ENCODE assay signal across 21 cellular contexts in the genomic region with DNA sequence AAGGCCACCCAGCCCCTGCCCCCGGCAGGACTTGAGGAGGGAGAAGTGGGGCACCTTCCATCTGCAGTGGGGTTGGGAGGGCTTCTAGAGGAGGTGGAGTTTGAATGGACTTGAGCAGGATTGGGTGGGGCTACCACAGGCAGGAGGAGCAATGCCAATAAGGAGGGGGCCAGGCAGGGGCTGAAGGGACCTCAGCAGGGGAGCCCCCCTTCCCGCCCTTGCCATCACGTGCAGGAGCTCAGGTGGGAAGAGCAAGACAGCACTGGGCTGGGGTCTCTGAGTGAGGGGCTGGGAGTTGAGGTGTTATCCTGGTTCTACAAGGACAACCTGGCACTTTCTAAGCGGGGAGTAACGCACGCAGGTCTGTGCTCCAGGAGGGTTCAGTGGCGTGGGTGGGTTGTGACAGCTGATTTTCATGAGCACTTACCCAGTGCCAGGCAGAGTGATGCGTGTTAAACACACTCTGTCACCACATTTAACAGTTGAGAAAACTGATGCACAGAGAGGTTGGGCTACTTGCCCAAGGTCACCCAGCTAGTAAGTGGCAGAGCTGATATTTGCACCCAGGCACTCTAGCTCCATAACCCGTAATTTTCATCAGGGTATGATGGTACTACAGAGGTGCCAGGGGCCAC. TPM values are rescaled to one million over a fixed set of nuclear protein-coding genes. Genes with fewer than 3 reads are reported as not detected.
DNase-seq lines count a peak whose midpoint lies in the region; ATAC-seq and TF ChIP-seq lines count a peak whose summit lies in the region.
"Had no signal": no experiment of that assay in that cellular context is flagged by ENCODE, and none has a peak within 500 bp of the region (broad histone marks: within the 10 kb centered on the region; RNA-seq: fewer than 3 reads in every experiment).

No MANE protein-coding gene starts in this region.

- H3K27ac Mint-ChIP-seq in endodermal cell (peak overlapping the region; percentile 19), neural progenitor cell (no peak overlapping the region)
- H3K27ac Mint-ChIP-seq: CD14-positive monocyte had no signal

- DNase-seq in left ventricle myocardium inferior (peak; percentile 5), left cardiac atrium (no peak), endodermal cell (no peak), neural progenitor cell (ENCODE audit: low spot score) (no peak), A172 (ENCODE audit: low spot score) (no peak), RWPE1 (ENCODE audit: low spot score) (no peak)
- DNase-seq: DMS 273 treated with DMSO at 0.1 percent for 48 hours, GDM1, HCEC 1CT, MV-4-11, NCI-H1417 treated with DMSO at 0.1 percent for 48 hours, NCI-H2081, NCI-H510A, NCI-H82, PC-3 had no signal

- no peaks in the 10 kb centered on the region for H3K4me1 Mint-ChIP-seq in endodermal cell
- H3K4me1 Mint-ChIP-seq in neural progenitor cell: peaks cover 18% of the 10 kb centered on the region

- WGBS in endodermal cell (ENCODE audit: insufficient coverage in 1 of 2, insufficient read length in 1 of 2), 2 experiments: 78 to 86% methylated on average over 6 to 9 of the region's 9 CpGs

- H3K9ac ChIP-seq in endodermal cell (ENCODE audit: extremely low read depth, low read length, poor library complexity, severe bottlenecking) (no peak overlapping the region), neural progenitor cell (no peak overlapping the region)

- H3K79me2 ChIP-seq in neural progenitor cell (ENCODE audit: low read depth): no peaks in the 10 kb centered on the region

- peaks cover 8% of the 10 kb centered on the region for H3K4me1 ChIP-seq in left ventricle myocardium inferior
- no peaks in the 10 kb centered on the region for H3K4me1 ChIP-seq in endodermal cell (ENCODE audit: control insufficient read depth, insufficient read depth, low read length)
- H3K4me1 ChIP-seq in neural progenitor cell: peaks cover 16% of the 10 kb centered on the region

- ATAC-seq in left cardiac atrium (no peak), GM21576 (IDR thresholded peaks at IDR 0.05; ENCODE audit: unreplicated experiment) (no peak)
- ATAC-seq: GM12878, PC-3 had no signal

- CTCF ChIA-PET in RWPE1 (lab: Yijun Ruan, JAX): no interaction called here

- peaks cover 2% of the 10 kb centered on the region for H3K9me3 ChIP-seq in left ventricle myocardium inferior (replicated peaks)
- H3K9me3 ChIP-seq in endodermal cell (ENCODE audit: control insufficient read depth, low read length): no peaks in the 10 kb centered on the region
- no peaks in the 10 kb centered on the region for H3K9me3 ChIP-seq in neural progenitor cell (ENCODE audit: low read depth)

- H3K4me3 Mint-ChIP-seq in endodermal cell: no peak overlapping the region
- peak overlapping the region; percentile 10 for H3K4me3 Mint-ChIP-seq in neural progenitor cell
- H3K4me3 Mint-ChIP-seq: CD14-positive monocyte had no signal

- H3K27me3 ChIP-seq in left ventricle myocardium inferior (ENCODE audit: low read depth) (peaks cover 23% of the 10 kb centered on the region), endodermal cell (ENCODE audit: control insufficient read depth, insufficient read depth, low read length, poor library complexity, severe bottlenecking) (peaks cover 7% of the 10 kb centered on the region), neural progenitor cell (peaks cover 4% of the 10 kb centered on the region)

- H3K9me3 Mint-ChIP-seq in endodermal cell (no peaks in the 10 kb centered on the region), neural progenitor cell (no peaks in the 10 kb centered on the region)

- H3K36me3 Mint-ChIP-seq in endodermal cell (ENCODE audit: low read depth) (no peaks in the 10 kb centered on the region), neural progenitor cell (no peaks in the 10 kb centered on the region)
- H3K36me3 Mint-ChIP-seq: CD14-positive monocyte had no signal

- no peak overlapping the region for H3K4me3 ChIP-seq in left ventricle myocardium inferior
- H3K4me3 ChIP-seq in endodermal cell (ENCODE audit: low read length): no peak overlapping the region
- H3K4me3 ChIP-seq in neural progenitor cell: no peak overlapping the region
- H3K4me3 ChIP-seq: GM12878, SK-N-MC had no signal

- no peak overlapping the region for H3K27ac ChIP-seq in left ventricle myocardium inferior (replicated peaks)
- no peak overlapping the region for H3K27ac ChIP-seq in endodermal cell (ENCODE audit: low read depth, low read length)
- no peak overlapping the region for H3K27ac ChIP-seq in neural progenitor cell
- no peak overlapping the region for H3K27ac ChIP-seq in RWPE1
- H3K27ac ChIP-seq: SK-N-MC had no signal

- POLR2A ChIA-PET in RWPE1 (lab: Yijun Ruan, JAX; ENCODE audit: low non-redundant PET): no interaction called here

- TF ChIP-seq CTCF in left ventricle myocardium inferior (IDR thresholded peaks at IDR 0.05; ENCODE audit: borderline replicate concordance) (no peak), endodermal cell (conservative IDR thresholded peaks at IDR 0.05) (no peak), neural progenitor cell (IDR thresholded peaks at IDR 0.05) (no peak), RWPE1 (conservative IDR thresholded peaks at IDR 0.05; ENCODE audit: low read depth) (no peak)

- peaks cover 2% of the 10 kb centered on the region for H3F3A ChIP-seq in neural progenitor cell (ENCODE audit: low read depth)

- intact Hi-C loops in left ventricle myocardium inferior (cut with micrococcal nuclease): no loop called here
- intact Hi-C loops in left cardiac atrium (cut with DNase I): no loop called here

- no peaks in the 10 kb centered on the region for H4K20me1 ChIP-seq in neural progenitor cell (ENCODE audit: low read depth)

- H3K27me3 Mint-ChIP-seq in endodermal cell (ENCODE audit: insufficient read depth): peaks cover 20% of the 10 kb centered on the region
- peaks cover 10% of the 10 kb centered on the region for H3K27me3 Mint-ChIP-seq in neural progenitor cell (ENCODE audit: insufficient read depth, low read depth)

- H2AFZ ChIP-seq in neural progenitor cell (replicated peaks): no peak overlapping the region

- H3K36me3 ChIP-seq in left ventricle myocardium inferior (no peaks in the 10 kb centered on the region), endodermal cell (ENCODE audit: control insufficient read depth, insufficient read depth, low read length) (no peaks in the 10 kb centered on the region), neural progenitor cell (no peaks in the 10 kb centered on the region)

- H3K4me2 ChIP-seq in neural progenitor cell: no peak overlapping the region

RNA-seq across cellular contexts. Expression of gene CHRND, which starts 4.8 kb away (rescaled TPM):
- total RNA-seq in left ventricle myocardium inferior (not detected), left cardiac atrium (under 1 TPM in 1 of 2 donors, not detected in 1; 0.35 TPM), endodermal cell (under 1 TPM in 1 of 2 donors, not detected in 1; 0.11 TPM), neural progenitor cell (ENCODE audit: low replicate concordance) (0.19 TPM in 1 of 2 replicates, not detected in the other)
- 1.2 TPM for polyA plus RNA-seq in endodermal cell (2013, experiment 1 of 2)
- 0.70 TPM for polyA plus RNA-seq in endodermal cell (2013, experiment 2 of 2)
- total RNA-seq in A172 (2014; rRNA removed; shearing (Covaris generic)): not detected in 2 replicates
- total RNA-seq: A673, GM12878, HT1080, PC-3 had no signal
- polyA plus RNA-seq: CD14-positive monocyte, GM12878 had no signal

RNA-seq across cellular contexts. Expression of gene CHRNG, which starts 8.7 kb away (rescaled TPM):
- total RNA-seq in left ventricle myocardium inferior (not detected), left cardiac atrium (not detected), endodermal cell (not detected), neural progenitor cell (ENCODE audit: low replicate concordance) (not detected in 2 replicates)
- 0.39 TPM for polyA plus RNA-seq in endodermal cell (2013, experiment 1 of 2)
- polyA plus RNA-seq in endodermal cell (2013, experiment 2 of 2): 0.33 TPM
- total RNA-seq in A172 (2014; rRNA removed; shearing (Covaris generic)): not detected in 2 replicates
- total RNA-seq: A673, GM12878, HT1080, PC-3 had no signal
- polyA plus RNA-seq: CD14-positive monocyte had no signal

RNA-seq across cellular contexts. Expression of gene PRSS56, which starts 10.6 kb away (rescaled TPM):
- total RNA-seq in left ventricle myocardium inferior (not detected), left cardiac atrium (under 1 TPM in 1 of 2 donors, not detected in 1; 0.16 TPM), endodermal cell (not detected), neural progenitor cell (ENCODE audit: low replicate concordance) (not detected in 2 replicates)
- 8.4 TPM for polyA plus RNA-seq in endodermal cell (2013, experiment 1 of 2)
- 3.4 TPM for polyA plus RNA-seq in endodermal cell (2013, experiment 2 of 2)
- total RNA-seq in A172 (2014; rRNA removed; shearing (Covaris generic)): not detected in 2 replicates
- total RNA-seq: A673, GM12878, HT1080, PC-3 had no signal
- polyA plus RNA-seq: CD14-positive monocyte, GM12878 had no signal

RNA-seq across cellular contexts. Expression of gene TIGD1, which starts 19.6 kb away (rescaled TPM):
- total RNA-seq in left ventricle myocardium inferior: 2.4 TPM
- total RNA-seq in left cardiac atrium: 1 to 10 TPM; 2.0 to 2.8 TPM
- 1 to 10 TPM; 6.5 to 6.7 TPM for total RNA-seq in endodermal cell
- 9.6 TPM for polyA plus RNA-seq in endodermal cell (2013, experiment 1 of 2)
- polyA plus RNA-seq in endodermal cell (2013, experiment 2 of 2): 9.6 TPM
- total RNA-seq in neural progenitor cell (ENCODE audit: low replicate concordance): 12.2 and 14.6 TPM in 2 replicates
- total RNA-seq in A172 (2014; rRNA removed; shearing (Covaris generic)): 11.5 and 11.8 TPM in 2 replicates

RNA-seq across cellular contexts. Expression of gene EIF4E2, which starts 19.7 kb away (rescaled TPM):
- total RNA-seq in left ventricle myocardium inferior: 44.2 TPM
- total RNA-seq in left cardiac atrium: 10 to 100 TPM; 45.8 to 48.5 TPM
- 100 to 1,000 TPM; 105 to 116 TPM for total RNA-seq in endodermal cell
- polyA plus RNA-seq in endodermal cell (2013, experiment 1 of 2): 85.7 TPM
- polyA plus RNA-seq in endodermal cell (2013, experiment 2 of 2): 95.3 TPM
- 72.5 and 97.0 TPM in 2 replicates for total RNA-seq in neural progenitor cell (ENCODE audit: low replicate concordance)
- total RNA-seq in A172 (2014; rRNA removed; shearing (Covaris generic)): 122 and 140 TPM in 2 replicates
